Comparison of ENCODE assay signal across 9 cellular contexts in the genomic region with DNA sequence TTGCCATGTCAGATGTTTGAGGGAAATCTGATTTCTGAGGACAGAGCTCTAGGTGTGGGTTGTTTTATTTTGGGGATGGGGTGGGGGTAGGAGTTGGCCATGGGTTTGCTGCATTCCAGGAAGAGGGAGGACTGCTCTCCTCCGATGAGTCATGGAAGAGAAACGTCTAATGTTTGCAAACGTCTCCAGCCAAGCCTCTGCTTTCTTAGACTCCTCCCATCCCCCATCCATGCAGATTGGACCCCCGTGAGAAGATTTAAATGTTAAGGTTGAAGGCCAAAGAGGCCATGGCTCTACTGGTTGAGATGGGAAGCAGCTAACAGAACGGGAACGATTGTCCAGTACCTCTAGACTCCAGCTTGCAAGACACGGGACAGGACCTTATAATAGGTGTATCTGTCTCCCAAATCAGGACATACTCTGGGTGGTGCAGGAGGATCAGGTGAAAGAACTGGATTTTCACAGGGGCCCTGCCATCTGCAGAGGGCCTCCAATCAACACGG. TPM values are rescaled to one million over a fixed set of nuclear protein-coding genes. Genes with fewer than 3 reads are reported as not detected.
DNase-seq lines count a peak whose midpoint lies in the region; ATAC-seq and TF ChIP-seq lines count a peak whose summit lies in the region.
"Had no signal": no experiment of that assay in that cellular context is flagged by ENCODE, and none has a peak within 500 bp of the region (broad histone marks: within the 10 kb centered on the region; RNA-seq: fewer than 3 reads in every experiment).

No MANE protein-coding gene starts in this region.

- ATAC-seq in HG03439 (IDR thresholded peaks at IDR 0.05; ENCODE audit: unreplicated experiment) = no peak
- ATAC-seq in GM21390 (IDR thresholded peaks at IDR 0.05; ENCODE audit: unreplicated experiment) = no peak
- ATAC-seq in GM18505 (IDR thresholded peaks at IDR 0.05; ENCODE audit: unreplicated experiment) = no peak

- no peak for TF ChIP-seq POLR2A in GM18505 (IDR thresholded peaks at IDR 0.05; ENCODE audit: borderline replicate concordance, extremely low read depth, insufficient read depth, insufficient read length)

- DNase-seq in AG20443 (ENCODE audit: low spot score) (peak; percentile 87), NCI-H226 (peak; percentile 81), epithelial cell of esophagus (ENCODE audit: low read depth) (peak; percentile 70), myocyte (ENCODE audit: low read depth) (peak; percentile 88), NCI-H1048 (lab: John Stamatoyannopoulos, UW) (no peak)
- DNase-seq: stimulated activated CD4-positive, alpha-beta T cell treated with anti-CD3 and anti-CD28 coated beads, Interleukin-2, amount 100 ng/mL, for 24 hours had no signal

- TF ChIP-seq CTCF in epithelial cell of esophagus (IDR thresholded peaks at IDR 0.05; ENCODE audit: insufficient read depth, low read depth, low read length, missing control alignments) = no peak

- H3K4me3 ChIP-seq in epithelial cell of esophagus (ENCODE audit: low read length) = no peak overlapping the region

RNA-seq across cellular contexts. Expression of a gene that starts 11.4 kb away (rescaled TPM):
- 438 and 959 TPM in 2 replicates for total RNA-seq in myocyte
- polyA plus RNA-seq in myocyte (2012) = 245 TPM
